In the genomic region with DNA sequence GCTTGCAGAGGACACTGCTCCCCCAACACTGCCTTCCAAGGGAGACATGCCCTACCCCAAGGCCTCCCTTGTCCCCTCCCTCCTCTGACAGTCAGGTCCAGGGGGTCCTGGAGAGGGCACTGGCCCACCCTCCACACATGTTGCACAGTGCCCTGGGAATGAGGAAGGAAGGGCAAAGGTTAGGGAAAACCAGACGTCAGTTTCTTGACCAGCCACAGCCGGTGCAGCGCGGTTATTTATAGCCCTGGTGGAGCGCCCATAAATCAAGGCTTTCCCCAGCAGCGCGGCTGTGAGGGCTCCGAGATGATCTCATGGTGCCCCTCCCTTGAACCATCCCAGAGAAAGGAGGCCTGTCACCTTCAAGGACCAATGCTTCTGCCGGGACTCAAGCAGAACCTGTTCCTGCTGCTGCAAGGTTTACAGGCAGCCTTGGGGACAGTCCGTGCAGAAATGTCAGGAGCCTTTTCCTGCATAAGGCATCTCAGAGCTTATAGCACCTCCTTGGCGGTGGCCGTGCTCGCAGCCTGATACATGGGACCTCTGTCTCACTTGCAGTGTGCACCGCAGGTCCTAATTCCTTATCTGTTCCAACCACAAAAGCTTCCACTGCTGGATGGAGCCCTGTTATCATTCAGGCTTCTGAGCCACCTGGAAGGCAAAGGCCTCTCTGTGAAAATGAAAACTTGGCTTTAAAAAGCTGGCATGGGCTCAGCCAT, we compare ENCODE assay signal across 9 cellular contexts.
DNase-seq lines count a peak whose midpoint lies in the region; ATAC-seq and TF ChIP-seq lines count a peak whose summit lies in the region.
"Had no signal": no experiment of that assay in that cellular context is flagged by ENCODE, and none has a peak within 500 bp of the region (broad histone marks: within the 10 kb centered on the region; RNA-seq: fewer than 3 reads in every experiment).

No MANE protein-coding gene starts in this region.

- ATAC-seq in HG02759 (IDR thresholded peaks at IDR 0.05; ENCODE audit: unreplicated experiment): no peak
- no peak for ATAC-seq in stimulated activated naive CD8-positive, alpha-beta T cell treated with anti-CD3 and anti-CD28 coated beads, Interleukin-15, amount 100 ng/mL, for 72 hours

- H3K36me3 Mint-ChIP-seq in activated naive CD8-positive, alpha-beta T cell treated with anti-CD3 and anti-CD28 coated beads for 36 hours: peaks cover 5% of the 10 kb centered on the region
- H3K36me3 Mint-ChIP-seq in Calu3 (ENCODE audit: insufficient read depth, unreplicated experiment): no peaks in the 10 kb centered on the region

- DNase-seq in AG08396 (ENCODE audit: low spot score): peak; percentile 75
- DNase-seq in NOMO-1 (lab: John Stamatoyannopoulos, UW; ENCODE audit: unreplicated experiment in 2 of 2): peak; percentile 43 to 58
- DNase-seq in erythroblast (lab: John Stamatoyannopoulos, UW): peak; percentile 58 to 80
- peak; percentile 89 for DNase-seq in myocyte (ENCODE audit: low read depth)
- no peak for DNase-seq in activated naive CD8-positive, alpha-beta T cell treated with anti-CD3 and anti-CD28 coated beads for 36 hours
- no peak for DNase-seq in Calu3
- DNase-seq in stimulated activated naive CD8-positive, alpha-beta T cell treated with anti-CD3 and anti-CD28 coated beads, Interleukin-15, amount 100 ng/mL, for 72 hours: no peak
- DNase-seq: activated CD4-positive, alpha-beta memory T cell treated with anti-CD3 and anti-CD28 coated beads, Interleukin-2, amount 10 ng/mL, durations not matched to agents 7 days and 5 days had no signal

- intact Hi-C loops in Calu3 (cut with micrococcal nuclease; ENCODE audit: unreplicated experiment): no loop called here

- no TSS peak for BruUV-seq in Calu3 (replicated peaks; lab: Mats Ljungman, UMichigan)

- no peak for TF ChIP-seq POLR2A in erythroblast (IDR thresholded peaks at IDR 0.05; ENCODE audit: low read length)

- H3K4me3 Mint-ChIP-seq in activated naive CD8-positive, alpha-beta T cell treated with anti-CD3 and anti-CD28 coated beads for 36 hours: no peak overlapping the region
- no peak overlapping the region for H3K4me3 Mint-ChIP-seq in Calu3 (ENCODE audit: low read depth, unreplicated experiment)
- H3K4me3 Mint-ChIP-seq in stimulated activated naive CD8-positive, alpha-beta T cell treated with anti-CD3 and anti-CD28 coated beads, Interleukin-15, amount 100 ng/mL, for 72 hours: no peak overlapping the region
- H3K4me3 Mint-ChIP-seq: activated CD4-positive, alpha-beta memory T cell treated with anti-CD3 and anti-CD28 coated beads, Interleukin-2, amount 10 ng/mL, durations not matched to agents 7 days and 5 days had no signal

- CTCF ChIA-PET in Calu3 (lab: Charles Lee): interaction anchor here (1.1 to 1.5 kb wide), 2 partner anchors 11 to 152 kb away, joined by 3 to 4 read pairs; no protein-coding TSS in a partner anchor

- TF ChIP-seq CTCF in Calu3 (IDR thresholded peaks at IDR 0.05; ENCODE audit: unreplicated experiment): no peak

- H3K27ac Mint-ChIP-seq in activated naive CD8-positive, alpha-beta T cell treated with anti-CD3 and anti-CD28 coated beads for 36 hours: no peak overlapping the region
- no peak overlapping the region for H3K27ac Mint-ChIP-seq in Calu3 (ENCODE audit: unreplicated experiment)
- H3K27ac Mint-ChIP-seq in stimulated activated naive CD8-positive, alpha-beta T cell treated with anti-CD3 and anti-CD28 coated beads, Interleukin-15, amount 100 ng/mL, for 72 hours: no peak overlapping the region
- H3K27ac Mint-ChIP-seq: activated CD4-positive, alpha-beta memory T cell treated with anti-CD3 and anti-CD28 coated beads, Interleukin-2, amount 10 ng/mL, durations not matched to agents 7 days and 5 days had no signal

- no peaks in the 10 kb centered on the region for H3K4me1 Mint-ChIP-seq in activated naive CD8-positive, alpha-beta T cell treated with anti-CD3 and anti-CD28 coated beads for 36 hours
- H3K4me1 Mint-ChIP-seq in Calu3 (ENCODE audit: low read depth, unreplicated experiment): no peaks in the 10 kb centered on the region
- H3K4me1 Mint-ChIP-seq in stimulated activated naive CD8-positive, alpha-beta T cell treated with anti-CD3 and anti-CD28 coated beads, Interleukin-15, amount 100 ng/mL, for 72 hours: peaks cover 9% of the 10 kb centered on the region
- H3K4me1 Mint-ChIP-seq: activated CD4-positive, alpha-beta memory T cell treated with anti-CD3 and anti-CD28 coated beads, Interleukin-2, amount 10 ng/mL, durations not matched to agents 7 days and 5 days had no signal

- no peaks in the 10 kb centered on the region for H3K27me3 Mint-ChIP-seq in activated naive CD8-positive, alpha-beta T cell treated with anti-CD3 and anti-CD28 coated beads for 36 hours
- H3K27me3 Mint-ChIP-seq in Calu3 (ENCODE audit: unreplicated experiment): peaks cover 28% of the 10 kb centered on the region
- H3K27me3 Mint-ChIP-seq in stimulated activated naive CD8-positive, alpha-beta T cell treated with anti-CD3 and anti-CD28 coated beads, Interleukin-15, amount 100 ng/mL, for 72 hours: no peaks in the 10 kb centered on the region

- H3K9me3 Mint-ChIP-seq in activated naive CD8-positive, alpha-beta T cell treated with anti-CD3 and anti-CD28 coated beads for 36 hours: peaks cover 3% of the 10 kb centered on the region
- peaks cover 2% of the 10 kb centered on the region for H3K9me3 Mint-ChIP-seq in Calu3 (ENCODE audit: low read depth, unreplicated experiment)
- peaks cover 5 to 16% of the 10 kb centered on the region in 2 donors for H3K9me3 Mint-ChIP-seq in stimulated activated naive CD8-positive, alpha-beta T cell treated with anti-CD3 and anti-CD28 coated beads, Interleukin-15, amount 100 ng/mL, for 72 hours
- H3K9me3 Mint-ChIP-seq: activated CD4-positive, alpha-beta memory T cell treated with anti-CD3 and anti-CD28 coated beads, Interleukin-2, amount 10 ng/mL, durations not matched to agents 7 days and 5 days had no signal

Comparison
In these comparisons a context has a peak if more than half of its experiments do, and no peak if none do; other contexts are left out.
1. DNase-seq: peak in AG08396 (single experiment), NOMO-1 (2 of 2), erythroblast (2 of 2) and myocyte (single experiment); none in activated naive CD8-positive, alpha-beta T cell treated with anti-CD3 and anti-CD28 coated beads for 36 hours (single experiment), Calu3 (single experiment) and stimulated activated naive CD8-positive, alpha-beta T cell treated with anti-CD3 and anti-CD28 coated beads, Interleukin-15, amount 100 ng/mL, for 72 hours (0 of 2).